17 cellular contexts compared by ENCODE assay signal in the genomic region with DNA sequence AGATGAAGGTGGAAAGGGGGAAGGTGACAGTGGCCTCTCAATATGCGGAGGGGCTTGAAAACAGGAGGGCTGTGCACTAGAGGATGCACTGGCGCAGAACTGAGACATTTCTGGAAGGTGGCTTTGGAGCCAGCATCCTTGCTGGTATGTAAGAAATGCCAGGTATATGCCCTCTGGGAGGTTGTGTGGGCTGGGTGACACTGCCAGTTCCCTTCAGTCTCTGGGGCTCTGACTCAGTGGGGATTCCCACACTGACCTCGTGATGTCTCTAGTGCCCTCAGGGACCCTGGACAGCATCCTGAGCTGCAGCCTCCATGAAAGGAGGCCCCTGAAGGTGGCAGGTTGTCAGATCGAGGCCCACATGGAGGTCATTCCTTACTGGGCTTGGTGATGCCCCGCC.
A peak's percentile ranks its signal among the peaks of the same experiment; 100 is the strongest.
DNase-seq lines count a peak whose midpoint lies in the region; ATAC-seq, FAIRE-seq and TF ChIP-seq lines count a peak whose summit lies in the region.
"Had no signal": no experiment of that assay in that cellular context is flagged by ENCODE, and none has a peak within 500 bp of the region (broad histone marks: within the 10 kb centered on the region; RNA-seq: fewer than 3 reads in every experiment).

No MANE protein-coding gene starts in this region.

- CTCF ChIA-PET in HepG2 (lab: Yijun Ruan, JAX; ENCODE audit: low intra/inter-chr PET ratio, low total read pairs): no interaction called here

- peaks cover 61% of the 10 kb centered on the region for H3K79me2 ChIP-seq in HepG2 (ENCODE audit: insufficient read depth, low read length)

- no peak overlapping the region for H3K9ac ChIP-seq in HepG2 (ENCODE audit: insufficient read depth, low read depth, low read length)

- H3K4me3 ChIP-seq in epithelial cell of esophagus (ENCODE audit: low read length): no peak overlapping the region
- no peak overlapping the region for H3K4me3 ChIP-seq in HepG2 (replicated peaks in 1 of 3; ENCODE audit: insufficient read depth in 1 of 3, low read depth in 2 of 3, low read length in 3 of 3)

- H3K36me3 ChIP-seq in HepG2 (replicated peaks in 1 of 2; ENCODE audit: control insufficient read depth in 1 of 2, insufficient read depth in 2 of 2, low read length in 2 of 2): peaks cover 0 to 6% of the 10 kb centered on the region in 2 experiments; a peak in 2 of 5 replicates

- ATAC-seq in activated naive CD8-positive, alpha-beta T cell treated with anti-CD3 and anti-CD28 coated beads, Interleukin-2, amount 50 U/mL, for 24 hours: no peak
- ATAC-seq in stimulated activated naive B cell treated with anti-CD40 and anti-IgM and Interleukin-4, amounts not matched to agents 10 μg/mL and 1 μg/mL and 100 μg/mL, for 72 hours (replicated peaks): peak; percentile 60 to 71
- ATAC-seq in HG02870 (IDR thresholded peaks at IDR 0.05; ENCODE audit: unreplicated experiment): no peak
- no peak for ATAC-seq in HepG2

- peaks cover 18% of the 10 kb centered on the region for H4K20me1 ChIP-seq in HepG2 (ENCODE audit: insufficient read depth, low read length)

- in situ Hi-C loops in HepG2 (cut with HindIII; ENCODE audit: extremely low pct_ligation_motif_present, low pct_unique_long_range_greater_than_20kb): no loop called here

- no peak overlapping the region for H3K4me2 ChIP-seq in HepG2 (ENCODE audit: low read depth, low read length)

- FAIRE-seq in RCC 7860 (lab: Jason Lieb, UNC): no peak
- FAIRE-seq in HepG2 (lab: Jason Lieb, UNC): no peak
- FAIRE-seq: A204.1, H54 had no signal

- intact Hi-C loops in HepG2 (cut with micrococcal nuclease; ENCODE audit: unreplicated experiment): no loop called here

- TF ChIP-seq EP300 in HepG2 (IDR thresholded peaks at IDR 0.05; ENCODE audit: low read depth in 2 of 2, low read length in 2 of 2): no peak
- no peak for TF ChIP-seq EP300 in HepG2 (CRISPR knock-in tag; IDR thresholded peaks at IDR 0.05; ENCODE audit: borderline replicate concordance)

- peaks cover 27% of the 10 kb centered on the region for H3K27me3 Mint-ChIP-seq in activated naive CD8-positive, alpha-beta T cell treated with anti-CD3 and anti-CD28 coated beads, Interleukin-2, amount 50 U/mL, for 24 hours
- H3K27me3 Mint-ChIP-seq in activated naive CD8-positive, alpha-beta T cell treated with anti-CD3 and anti-CD28 coated beads for 36 hours: peaks cover 42% of the 10 kb centered on the region
- peaks cover 34 to 42% of the 10 kb centered on the region in 2 donors for H3K27me3 Mint-ChIP-seq in stimulated activated naive B cell treated with anti-CD40 and anti-IgM and Interleukin-4, amounts not matched to agents 10 μg/mL and 1 μg/mL and 100 μg/mL, for 72 hours

- H3K27me3 ChIP-seq in HepG2 (ENCODE audit: control insufficient read depth in 1 of 2, insufficient read depth in 2 of 2, low read length in 2 of 2): no peaks in the 10 kb centered on the region

- no peak for TF ChIP-seq POLR2A in HepG2 (IDR thresholded peaks at IDR 0.05; ENCODE audit: insufficient read depth in 1 of 2, low read depth in 2 of 2, low read length in 2 of 2)

- POLR2A ChIA-PET in HepG2 (lab: Yijun Ruan, JAX): no interaction called here

- no peaks in the 10 kb centered on the region for H3K36me3 Mint-ChIP-seq in activated naive CD8-positive, alpha-beta T cell treated with anti-CD3 and anti-CD28 coated beads, Interleukin-2, amount 50 U/mL, for 24 hours (ENCODE audit: low read depth)
- no peaks in the 10 kb centered on the region for H3K36me3 Mint-ChIP-seq in activated naive CD8-positive, alpha-beta T cell treated with anti-CD3 and anti-CD28 coated beads for 36 hours
- H3K36me3 Mint-ChIP-seq in stimulated activated naive B cell treated with anti-CD40 and anti-IgM and Interleukin-4, amounts not matched to agents 10 μg/mL and 1 μg/mL and 100 μg/mL, for 72 hours: no peaks in the 10 kb centered on the region

- H3K4me3 Mint-ChIP-seq in activated naive CD8-positive, alpha-beta T cell treated with anti-CD3 and anti-CD28 coated beads, Interleukin-2, amount 50 U/mL, for 24 hours: no peak overlapping the region
- no peak overlapping the region for H3K4me3 Mint-ChIP-seq in activated naive CD8-positive, alpha-beta T cell treated with anti-CD3 and anti-CD28 coated beads for 36 hours
- H3K4me3 Mint-ChIP-seq in stimulated activated naive B cell treated with anti-CD40 and anti-IgM and Interleukin-4, amounts not matched to agents 10 μg/mL and 1 μg/mL and 100 μg/mL, for 72 hours: no peak overlapping the region
- H3K4me3 Mint-ChIP-seq: HFFc6 had no signal

- no peak overlapping the region for H2AFZ ChIP-seq in HepG2 (ENCODE audit: low read length)

- WGBS in HepG2 (ENCODE audit: low lambda C conversion rate): 98% methylated on average over 4 of the region's 5 CpGs

- H3K27ac Mint-ChIP-seq in activated naive CD8-positive, alpha-beta T cell treated with anti-CD3 and anti-CD28 coated beads, Interleukin-2, amount 50 U/mL, for 24 hours: no peak overlapping the region
- no peak overlapping the region for H3K27ac Mint-ChIP-seq in activated naive CD8-positive, alpha-beta T cell treated with anti-CD3 and anti-CD28 coated beads for 36 hours
- no peak overlapping the region for H3K27ac Mint-ChIP-seq in stimulated activated naive B cell treated with anti-CD40 and anti-IgM and Interleukin-4, amounts not matched to agents 10 μg/mL and 1 μg/mL and 100 μg/mL, for 72 hours
- H3K27ac Mint-ChIP-seq: HFFc6 had no signal

- no TSS peak for BruUV-seq in HepG2 (replicated peaks; lab: Mats Ljungman, UMichigan)

- peak; percentile 4 for DNase-seq in activated naive CD8-positive, alpha-beta T cell treated with anti-CD3 and anti-CD28 coated beads, Interleukin-2, amount 50 U/mL, for 24 hours
- no peak for DNase-seq in activated naive CD8-positive, alpha-beta T cell treated with anti-CD3 and anti-CD28 coated beads for 36 hours
- DNase-seq in RCC 7860 (ENCODE audit: low spot score) (peak; percentile 32), epithelial cell of esophagus (ENCODE audit: low read depth) (peak; percentile 26), NCI-H345 treated with DMSO at 0.1 percent for 48 hours (lab: John Stamatoyannopoulos, UW; ENCODE audit: unreplicated experiment) (no peak), HepG2 (ENCODE audit: low spot score) (no peak)
- DNase-seq in stimulated activated naive B cell treated with anti-CD40 and anti-IgM and Interleukin-4, amounts not matched to agents 10 μg/mL and 1 μg/mL and 100 μg/mL, for 72 hours: no peak
- DNase-seq: C1 segment of cervical spinal cord, DND-41, HFFc6, NCI-H1417 treated with DMSO at 0.1 percent for 48 hours, NCI-H1930, NCI-H446, OCI-M1 had no signal

- no peak for TF ChIP-seq RAD21 in HepG2 (CRISPR knock-in tag; IDR thresholded peaks at IDR 0.05)

- no peaks in the 10 kb centered on the region for H3K9me3 Mint-ChIP-seq in activated naive CD8-positive, alpha-beta T cell treated with anti-CD3 and anti-CD28 coated beads, Interleukin-2, amount 50 U/mL, for 24 hours
- H3K9me3 Mint-ChIP-seq in activated naive CD8-positive, alpha-beta T cell treated with anti-CD3 and anti-CD28 coated beads for 36 hours: no peaks in the 10 kb centered on the region
- H3K9me3 Mint-ChIP-seq in stimulated activated naive B cell treated with anti-CD40 and anti-IgM and Interleukin-4, amounts not matched to agents 10 μg/mL and 1 μg/mL and 100 μg/mL, for 72 hours: peaks cover 3 to 4% of the 10 kb centered on the region in 2 donors

- peaks cover 11% of the 10 kb centered on the region for H3K9me3 ChIP-seq in HepG2 (ENCODE audit: low read length)

- TF ChIP-seq CTCF in epithelial cell of esophagus (IDR thresholded peaks at IDR 0.05; ENCODE audit: insufficient read depth, low read depth, low read length, missing control alignments) (no peak), HepG2 (CRISPR knock-in tag; IDR thresholded peaks at IDR 0.05) (no peak)

- H3K4me1 Mint-ChIP-seq in activated naive CD8-positive, alpha-beta T cell treated with anti-CD3 and anti-CD28 coated beads, Interleukin-2, amount 50 U/mL, for 24 hours: no peaks in the 10 kb centered on the region
- no peaks in the 10 kb centered on the region for H3K4me1 Mint-ChIP-seq in activated naive CD8-positive, alpha-beta T cell treated with anti-CD3 and anti-CD28 coated beads for 36 hours
- no peaks in the 10 kb centered on the region for H3K4me1 Mint-ChIP-seq in stimulated activated naive B cell treated with anti-CD40 and anti-IgM and Interleukin-4, amounts not matched to agents 10 μg/mL and 1 μg/mL and 100 μg/mL, for 72 hours

- no peak overlapping the region for H3K27ac ChIP-seq in HepG2 (ENCODE audit: extremely low read length, insufficient read depth, low read length)

- peaks cover 16% of the 10 kb centered on the region; the same call in 1 of the 2 replicates for H3K4me1 ChIP-seq in HepG2 (ENCODE audit: insufficient read depth, low read length)

TF ChIP-seq in HepG2, 621 proteins besides CTCF, POLR2A, EP300 and RAD21 (continues in another document):
- no peak for TF ChIP-seq ZNF383 (CRISPR knock-in tag; IDR thresholded peaks at IDR 0.05; ENCODE audit: borderline replicate concordance)
- TF ChIP-seq YEATS2 (CRISPR knock-in tag; IDR thresholded peaks at IDR 0.05; ENCODE audit: borderline replicate concordance): no peak
- no peak for TF ChIP-seq RFX3 (CRISPR knock-in tag; IDR thresholded peaks at IDR 0.05)
- TF ChIP-seq ZFP36L2 (CRISPR knock-in tag; IDR thresholded peaks at IDR 0.05): no peak
- no peak for TF ChIP-seq ZNF7 (CRISPR knock-in tag; IDR thresholded peaks at IDR 0.05)
- TF ChIP-seq, protein P1, sequence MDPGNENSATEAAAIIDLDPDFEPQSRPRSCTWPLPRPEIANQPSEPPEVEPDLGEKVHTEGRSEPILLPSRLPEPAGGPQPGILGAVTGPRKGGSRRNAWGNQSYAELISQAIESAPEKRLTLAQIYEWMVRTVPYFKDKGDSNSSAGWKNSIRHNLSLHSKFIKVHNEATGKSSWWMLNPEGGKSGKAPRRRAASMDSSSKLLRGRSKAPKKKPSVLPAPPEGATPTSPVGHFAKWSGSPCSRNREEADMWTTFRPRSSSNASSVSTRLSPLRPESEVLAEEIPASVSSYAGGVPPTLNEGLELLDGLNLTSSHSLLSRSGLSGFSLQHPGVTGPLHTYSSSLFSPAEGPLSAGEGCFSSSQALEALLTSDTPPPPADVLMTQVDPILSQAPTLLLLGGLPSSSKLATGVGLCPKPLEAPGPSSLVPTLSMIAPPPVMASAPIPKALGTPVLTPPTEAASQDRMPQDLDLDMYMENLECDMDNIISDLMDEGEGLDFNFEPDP (CRISPR knock-in tag; conservative IDR thresholded peaks at IDR 0.05): no peak
- no peak for TF ChIP-seq HNRNPUL1 (IDR thresholded peaks at IDR 0.05; ENCODE audit: low read depth, low read length)
- no peak for TF ChIP-seq ZNF337 (CRISPR knock-in tag; IDR thresholded peaks at IDR 0.05; ENCODE audit: borderline replicate concordance, low read depth)
- no peak for TF ChIP-seq SRSF1 (optimal IDR thresholded peaks at IDR 0.05; ENCODE audit: low read depth, low read length)
- no peak for TF ChIP-seq MLLT10 (CRISPR knock-in tag; IDR thresholded peaks at IDR 0.05)

Comparison
In these comparisons a context has a peak if more than half of its experiments do, and no peak if none do; other contexts are left out.
1. DNase-seq: peak in activated naive CD8-positive, alpha-beta T cell treated with anti-CD3 and anti-CD28 coated beads, Interleukin-2, amount 50 U/mL, for 24 hours (single experiment), RCC 7860 (single experiment) and epithelial cell of esophagus (single experiment); none in activated naive CD8-positive, alpha-beta T cell treated with anti-CD3 and anti-CD28 coated beads for 36 hours (single experiment), stimulated activated naive B cell treated with anti-CD40 and anti-IgM and Interleukin-4, amounts not matched to agents 10 μg/mL and 1 μg/mL and 100 μg/mL, for 72 hours (single experiment), NCI-H345 treated with DMSO at 0.1 percent for 48 hours (single experiment) and HepG2 (single experiment).
2. ATAC-seq: peak in stimulated activated naive B cell treated with anti-CD40 and anti-IgM and Interleukin-4, amounts not matched to agents 10 μg/mL and 1 μg/mL and 100 μg/mL, for 72 hours (2 of 2); none in activated naive CD8-positive, alpha-beta T cell treated with anti-CD3 and anti-CD28 coated beads, Interleukin-2, amount 50 U/mL, for 24 hours (single experiment), HG02870 (single experiment) and HepG2 (single experiment).